In genomic region chr4:114924311-114924710, GRCh38 we compare ENCODE assay signal across 26 cellular contexts.
DNase-seq lines count a peak whose midpoint lies in the region; ATAC-seq lines count a peak whose summit lies in the region.
"Had no signal": no experiment of that assay in that cellular context is flagged by ENCODE, and none has a peak within 500 bp of the region (broad histone marks: within the 10 kb centered on the region; RNA-seq: fewer than 3 reads in every experiment).

No MANE protein-coding gene starts in this region.

- H2BK15ac ChIP-seq in neuronal stem cell (ENCODE audit: low read length), result no peak overlapping the region

- H3K18ac ChIP-seq in neuronal stem cell (ENCODE audit: low read length), result no peak overlapping the region

- H3K4me3 ChIP-seq in HUES48 (ENCODE audit: low read depth, low read length) (0 out of 2 replicates have a peak overlapping the region, but pooled peaks have one; percentile 3), SK-N-MC (no peak overlapping the region), iPS-18a (ENCODE audit: low read length) (peak overlapping the region; percentile 15), neuronal stem cell (ENCODE audit: low read length in 2 of 2) (no peak overlapping the region)
- H3K4me3 ChIP-seq: hepatocyte, upper lobe of left lung had no signal

- no peak overlapping the region for H3K9ac ChIP-seq in HUES48 (ENCODE audit: low read depth, low read length)
- no peak overlapping the region for H3K9ac ChIP-seq in SK-N-MC (ENCODE audit: insufficient read length)
- H3K9ac ChIP-seq in iPS-18a (ENCODE audit: low read length), result no peak overlapping the region
- H3K9ac ChIP-seq in neuronal stem cell (ENCODE audit: low read depth, low read length, poor library complexity), result no peak overlapping the region

- ATAC-seq in HG03025 (IDR thresholded peaks at IDR 0.05; ENCODE audit: low FRiP score, unreplicated experiment) (no peak), HG03108 (IDR thresholded peaks at IDR 0.05; ENCODE audit: unreplicated experiment) (no peak)
- ATAC-seq: CD8-positive, alpha-beta T cell; HCT116; left ventricle myocardium superior; T-cell had no signal

- H3K36me3 ChIP-seq in HUES48 (ENCODE audit: control insufficient read depth, insufficient read depth, low read length) (no peaks in the 10 kb centered on the region), SK-N-MC (ENCODE audit: insufficient read depth, low read length) (peaks cover 18% of the 10 kb centered on the region), iPS-18a (ENCODE audit: control insufficient read depth, low read depth, low read length) (no peaks in the 10 kb centered on the region), neuronal stem cell (replicated peaks in 1 of 2; ENCODE audit: control insufficient read depth in 2 of 2, insufficient read depth in 2 of 2, low read length in 2 of 2) (no peaks in the 10 kb centered on the region)
- H3K36me3 ChIP-seq: BE2C, upper lobe of left lung had no signal

- no peak overlapping the region for H2BK5ac ChIP-seq in neuronal stem cell (ENCODE audit: low read length)

- DNase-seq in SK-N-MC (ENCODE audit: low read depth, low spot score) (peak; percentile 73), neuronal stem cell (ENCODE audit: low spot score) (peak; percentile 48), NCI-H1092 (lab: John Stamatoyannopoulos, UW) (no peak), SW 1271 (lab: John Stamatoyannopoulos, UW) (no peak)
- DNase-seq: activated B cell treated with CpG ODN at 0.5 μM for 24 hours; activated CD4-positive, alpha-beta T cell treated with anti-CD3 and anti-CD28 coated beads, Interleukin-2, amount 10 ng/mL, durations not matched to agents 7 days and 5 days; activated effector memory CD4-positive, alpha-beta T cell treated with Interleukin-2 at 50 U/mL for 16 hours; activated T-cell treated with anti-CD3 and anti-CD28 coated beads, Interleukin-2, amount 50 U/mL, for 1 hour; anterior cingulate cortex; BE2C; CD8-positive, alpha-beta T cell; effector CD4-positive, alpha-beta T cell; kidney; left ventricle myocardium superior; NCI-H1048; NCI-H2029; NCI-H748 treated with DMSO at 0.1 percent for 48 hours; stimulated activated naive CD4-positive, alpha-beta T cell; T-cell; upper lobe of left lung had no signal

- WGBS in neuronal stem cell (ENCODE audit: extremely low coverage in 2 of 2, insufficient read length in 2 of 2, insufficient replicate concordance in 1 of 2), 2 donors, result no CpG with 5 or more reads among the region's 1 CpG

- H2AFZ ChIP-seq in neuronal stem cell (ENCODE audit: low read length), result no peak overlapping the region
- H2AFZ ChIP-seq: hepatocyte had no signal

- no peak overlapping the region for H2AK5ac ChIP-seq in neuronal stem cell (ENCODE audit: low read depth, low read length)

- H3K4me1 ChIP-seq in HUES48 (ENCODE audit: control insufficient read depth, insufficient read depth, low read length) (peaks cover 46% of the 10 kb centered on the region), iPS-18a (ENCODE audit: control insufficient read depth, low read depth, low read length) (peaks cover 36% of the 10 kb centered on the region), neuronal stem cell (ENCODE audit: control insufficient read depth in 2 of 2, insufficient read depth in 1 of 2, low read depth in 1 of 2, low read length in 2 of 2) (peaks cover 8 to 19% of the 10 kb centered on the region in 2 donors)
- H3K4me1 ChIP-seq: BE2C, upper lobe of left lung had no signal

- H3K9me3 ChIP-seq in HUES48 (ENCODE audit: control insufficient read depth, insufficient read depth, low read length) (no peaks in the 10 kb centered on the region), SK-N-MC (ENCODE audit: low read depth, low read length) (no peaks in the 10 kb centered on the region), iPS-18a (ENCODE audit: control insufficient read depth, low read depth, low read length) (no peaks in the 10 kb centered on the region), neuronal stem cell (replicated peaks in 1 of 2; ENCODE audit: control insufficient read depth in 2 of 2, insufficient read depth in 1 of 2, low read depth in 1 of 2, low read length in 2 of 2) (no peaks in the 10 kb centered on the region)
- H3K9me3 ChIP-seq: BE2C, upper lobe of left lung had no signal

- no peak overlapping the region for H4K91ac ChIP-seq in neuronal stem cell (ENCODE audit: low read depth, low read length, poor library complexity)

- no peaks in the 10 kb centered on the region for H3K27me3 ChIP-seq in HUES48 (ENCODE audit: control insufficient read depth, insufficient read depth, low read length)
- no peaks in the 10 kb centered on the region for H3K27me3 ChIP-seq in iPS-18a (ENCODE audit: control insufficient read depth, insufficient read depth, low read length)
- no peaks in the 10 kb centered on the region for H3K27me3 ChIP-seq in neuronal stem cell (ENCODE audit: control insufficient read depth in 3 of 3, insufficient read depth in 3 of 3, low read depth in 1 of 3, low read length in 3 of 3)
- H3K27me3 ChIP-seq: BE2C, hepatocyte, upper lobe of left lung had no signal

- H3K23ac ChIP-seq in neuronal stem cell (ENCODE audit: low read depth, low read length, poor library complexity), result no peak overlapping the region

- H3K79me1 ChIP-seq in neuronal stem cell (ENCODE audit: low read depth, low read length), result no peaks in the 10 kb centered on the region

- H3K14ac ChIP-seq in neuronal stem cell (ENCODE audit: low read length), result no peak overlapping the region

- H3K4ac ChIP-seq in neuronal stem cell (ENCODE audit: low read length), result no peak overlapping the region

- no peak overlapping the region for H2BK12ac ChIP-seq in neuronal stem cell (ENCODE audit: low read length)

- H2BK120ac ChIP-seq in neuronal stem cell (ENCODE audit: low read depth, low read length), result no peak overlapping the region

- H3K27ac ChIP-seq in HUES48 (ENCODE audit: low read depth, low read length) (peak overlapping the region; percentile 84), SK-N-MC (peak overlapping the region; percentile 14; the same call in 1 of the 2 replicates), iPS-18a (ENCODE audit: low read length) (peak overlapping the region; percentile 51), neuronal stem cell (replicated peaks; ENCODE audit: low read length) (no peak overlapping the region)
- H3K27ac ChIP-seq: hepatocyte, upper lobe of left lung had no signal

- no peak overlapping the region for H3K4me2 ChIP-seq in neuronal stem cell (ENCODE audit: insufficient read depth, low read length, poor library complexity, severe bottlenecking)
- H3K4me2 ChIP-seq: hepatocyte had no signal

- H4K8ac ChIP-seq in neuronal stem cell (ENCODE audit: low read depth, low read length), result no peak overlapping the region

Comparison
In these comparisons a context has a peak if more than half of its experiments do, and no peak if none do; other contexts are left out.
1. H3K4me3 ChIP-seq: peak in HUES48 (single experiment) and iPS-18a (single experiment); none in SK-N-MC (single experiment) and neuronal stem cell (0 of 2).
2. DNase-seq: peak in SK-N-MC (single experiment) and neuronal stem cell (single experiment); none in NCI-H1092 (single experiment) and SW 1271 (0 of 2).